Comparison of ENCODE assay signal across 1 cellular context in the genomic region with DNA sequence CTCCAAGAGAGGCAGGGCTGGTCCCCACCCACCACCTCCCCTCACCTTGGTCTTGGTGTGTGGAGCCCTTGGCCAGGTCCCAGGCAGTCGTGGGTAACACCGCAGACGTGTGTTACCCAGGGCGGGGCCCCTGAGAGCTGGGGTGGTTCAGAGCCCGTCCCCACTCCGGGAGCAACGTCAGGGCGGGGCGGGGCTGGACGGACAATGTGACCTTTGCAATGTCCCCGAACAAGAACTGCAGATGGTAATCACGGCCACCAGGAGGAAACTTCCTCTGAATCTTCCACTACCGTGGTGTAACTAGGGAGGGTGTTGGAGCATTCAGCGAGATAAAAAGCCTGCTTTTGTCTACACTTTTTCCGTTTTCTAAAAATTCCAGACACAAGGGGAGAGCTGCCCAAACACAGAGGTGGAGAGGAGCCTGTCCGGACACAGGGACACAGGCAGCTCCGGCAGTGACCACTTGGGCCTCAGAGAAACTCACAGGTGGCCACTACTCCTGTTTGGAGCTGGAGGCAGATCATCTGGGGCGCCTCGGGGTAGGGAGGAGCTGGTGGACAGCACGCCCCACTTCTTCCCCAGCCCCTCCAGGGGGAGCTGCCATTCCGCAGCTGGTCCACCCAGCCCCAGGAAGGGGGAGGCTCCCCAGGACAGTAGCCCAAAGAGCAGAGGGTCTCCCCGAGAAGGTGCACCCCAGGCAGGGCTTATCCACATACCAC.
TF ChIP-seq lines count a peak whose summit lies in the region.

No MANE protein-coding gene starts in this region.

TF ChIP-seq in HepG2, 621 proteins besides CTCF, POLR2A, EP300 and RAD21 (continued from another document and continues in another):
- TF ChIP-seq, protein P1, sequence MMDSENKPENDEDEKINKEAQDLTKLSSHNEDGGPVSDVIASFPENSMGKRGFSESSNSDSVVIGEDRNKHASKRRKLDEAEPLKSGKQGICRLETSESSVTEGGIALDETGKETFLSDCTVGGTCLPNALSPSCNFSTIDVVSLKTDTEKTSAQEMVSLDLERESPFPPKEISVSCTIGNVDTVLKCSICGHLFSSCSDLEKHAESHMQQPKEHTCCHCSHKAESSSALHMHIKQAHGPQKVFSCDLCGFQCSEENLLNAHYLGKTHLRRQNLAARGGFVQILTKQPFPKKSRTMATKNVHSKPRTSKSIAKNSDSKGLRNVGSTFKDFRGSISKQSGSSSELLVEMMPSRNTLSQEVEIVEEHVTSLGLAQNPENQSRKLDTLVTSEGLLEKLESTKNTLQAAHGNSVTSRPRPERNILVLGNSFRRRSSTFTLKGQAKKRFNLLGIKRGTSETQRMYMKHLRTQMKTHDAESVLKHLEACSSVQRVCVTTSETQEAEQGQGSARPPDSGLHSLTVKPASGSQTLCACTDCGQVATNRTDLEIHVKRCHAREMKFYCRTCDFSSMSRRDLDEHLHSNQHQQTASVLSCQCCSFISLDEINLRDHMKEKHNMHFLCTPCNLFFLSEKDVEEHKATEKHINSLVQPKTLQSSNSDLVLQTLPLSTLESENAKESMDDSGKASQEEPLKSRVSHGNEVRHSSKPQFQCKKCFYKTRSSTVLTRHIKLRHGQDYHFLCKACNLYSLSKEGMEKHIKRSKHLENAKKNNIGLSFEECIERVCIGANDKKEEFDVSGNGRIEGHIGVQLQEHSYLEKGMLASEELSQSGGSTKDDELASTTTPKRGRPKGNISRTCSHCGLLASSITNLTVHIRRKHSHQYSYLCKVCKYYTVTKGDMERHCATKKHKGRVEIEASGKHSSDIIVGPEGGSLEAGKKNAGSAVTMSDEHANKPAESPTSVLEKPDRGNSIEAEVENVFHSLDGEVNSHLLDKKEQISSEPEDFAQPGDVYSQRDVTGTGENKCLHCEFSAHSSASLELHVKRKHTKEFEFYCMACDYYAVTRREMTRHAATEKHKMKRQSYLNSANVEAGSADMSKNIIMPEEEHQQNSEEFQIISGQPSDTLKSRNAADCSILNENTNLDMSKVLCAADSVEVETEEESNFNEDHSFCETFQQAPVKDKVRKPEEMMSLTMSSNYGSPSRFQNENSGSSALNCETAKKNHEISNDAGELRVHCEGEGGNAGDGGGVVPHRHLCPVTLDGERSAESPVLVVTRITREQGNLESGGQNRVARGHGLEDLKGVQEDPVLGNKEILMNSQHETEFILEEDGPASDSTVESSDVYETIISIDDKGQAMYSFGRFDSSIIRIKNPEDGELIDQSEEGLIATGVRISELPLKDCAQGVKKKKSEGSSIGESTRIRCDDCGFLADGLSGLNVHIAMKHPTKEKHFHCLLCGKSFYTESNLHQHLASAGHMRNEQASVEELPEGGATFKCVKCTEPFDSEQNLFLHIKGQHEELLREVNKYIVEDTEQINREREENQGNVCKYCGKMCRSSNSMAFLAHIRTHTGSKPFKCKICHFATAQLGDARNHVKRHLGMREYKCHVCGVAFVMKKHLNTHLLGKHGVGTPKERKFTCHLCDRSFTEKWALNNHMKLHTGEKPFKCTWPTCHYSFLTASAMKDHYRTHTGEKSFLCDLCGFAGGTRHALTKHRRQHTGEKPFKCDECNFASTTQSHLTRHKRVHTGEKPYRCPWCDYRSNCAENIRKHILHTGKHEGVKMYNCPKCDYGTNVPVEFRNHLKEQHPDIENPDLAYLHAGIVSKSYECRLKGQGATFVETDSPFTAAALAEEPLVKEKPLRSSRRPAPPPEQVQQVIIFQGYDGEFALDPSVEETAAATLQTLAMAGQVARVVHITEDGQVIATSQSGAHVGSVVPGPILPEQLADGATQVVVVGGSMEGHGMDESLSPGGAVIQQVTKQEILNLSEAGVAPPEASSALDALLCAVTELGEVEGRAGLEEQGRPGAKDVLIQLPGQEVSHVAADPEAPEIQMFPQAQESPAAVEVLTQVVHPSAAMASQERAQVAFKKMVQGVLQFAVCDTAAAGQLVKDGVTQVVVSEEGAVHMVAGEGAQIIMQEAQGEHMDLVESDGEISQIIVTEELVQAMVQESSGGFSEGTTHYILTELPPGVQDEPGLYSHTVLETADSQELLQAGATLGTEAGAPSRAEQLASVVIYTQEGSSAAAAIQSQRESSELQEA (CRISPR knock-in tag; IDR thresholded peaks at IDR 0.05; ENCODE audit: not compliant biosample characterization): no peak
- TF ChIP-seq, protein P2, sequence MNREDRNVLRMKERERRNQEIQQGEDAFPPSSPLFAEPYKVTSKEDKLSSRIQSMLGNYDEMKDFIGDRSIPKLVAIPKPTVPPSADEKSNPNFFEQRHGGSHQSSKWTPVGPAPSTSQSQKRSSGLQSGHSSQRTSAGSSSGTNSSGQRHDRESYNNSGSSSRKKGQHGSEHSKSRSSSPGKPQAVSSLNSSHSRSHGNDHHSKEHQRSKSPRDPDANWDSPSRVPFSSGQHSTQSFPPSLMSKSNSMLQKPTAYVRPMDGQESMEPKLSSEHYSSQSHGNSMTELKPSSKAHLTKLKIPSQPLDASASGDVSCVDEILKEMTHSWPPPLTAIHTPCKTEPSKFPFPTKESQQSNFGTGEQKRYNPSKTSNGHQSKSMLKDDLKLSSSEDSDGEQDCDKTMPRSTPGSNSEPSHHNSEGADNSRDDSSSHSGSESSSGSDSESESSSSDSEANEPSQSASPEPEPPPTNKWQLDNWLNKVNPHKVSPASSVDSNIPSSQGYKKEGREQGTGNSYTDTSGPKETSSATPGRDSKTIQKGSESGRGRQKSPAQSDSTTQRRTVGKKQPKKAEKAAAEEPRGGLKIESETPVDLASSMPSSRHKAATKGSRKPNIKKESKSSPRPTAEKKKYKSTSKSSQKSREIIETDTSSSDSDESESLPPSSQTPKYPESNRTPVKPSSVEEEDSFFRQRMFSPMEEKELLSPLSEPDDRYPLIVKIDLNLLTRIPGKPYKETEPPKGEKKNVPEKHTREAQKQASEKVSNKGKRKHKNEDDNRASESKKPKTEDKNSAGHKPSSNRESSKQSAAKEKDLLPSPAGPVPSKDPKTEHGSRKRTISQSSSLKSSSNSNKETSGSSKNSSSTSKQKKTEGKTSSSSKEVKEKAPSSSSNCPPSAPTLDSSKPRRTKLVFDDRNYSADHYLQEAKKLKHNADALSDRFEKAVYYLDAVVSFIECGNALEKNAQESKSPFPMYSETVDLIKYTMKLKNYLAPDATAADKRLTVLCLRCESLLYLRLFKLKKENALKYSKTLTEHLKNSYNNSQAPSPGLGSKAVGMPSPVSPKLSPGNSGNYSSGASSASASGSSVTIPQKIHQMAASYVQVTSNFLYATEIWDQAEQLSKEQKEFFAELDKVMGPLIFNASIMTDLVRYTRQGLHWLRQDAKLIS (CRISPR knock-in tag; IDR thresholded peaks at IDR 0.05): 0 out of 2 replicates have a peak, but pooled peaks have one; percentile 43
- TF ChIP-seq ZNF232 (CRISPR knock-in tag; IDR thresholded peaks at IDR 0.05; ENCODE audit: borderline replicate concordance) (no peak), ZNF180 (CRISPR knock-in tag; IDR thresholded peaks at IDR 0.05; ENCODE audit: borderline replicate concordance, low read depth) (no peak), DPF2 (CRISPR knock-in tag; IDR thresholded peaks at IDR 0.05; ENCODE audit: borderline replicate concordance, low read depth) (0 out of 2 replicates have a peak, but pooled peaks have one; percentile 11), ZNF484 (CRISPR knock-in tag; IDR thresholded peaks at IDR 0.05; ENCODE audit: borderline replicate concordance, low read depth) (no peak), PLRG1 (conservative IDR thresholded peaks at IDR 0.05) (no peak), CBX1 (IDR thresholded peaks at IDR 0.05; ENCODE audit: low read depth) (no peak), TBP (CRISPR knock-in tag; IDR thresholded peaks at IDR 0.05) (no peak), SRF (IDR thresholded peaks at IDR 0.05; ENCODE audit: low read depth, low read length) (no peak), HNRNPL (IDR thresholded peaks at IDR 0.05; ENCODE audit: low read depth, low read length) (no peak), ZNF101 (CRISPR knock-in tag; IDR thresholded peaks at IDR 0.05; ENCODE audit: borderline replicate concordance, low read depth) (no peak), GLI4 (CRISPR knock-in tag; IDR thresholded peaks at IDR 0.05; ENCODE audit: borderline replicate concordance) (no peak; the same call in 1 of the 2 replicates), ZNF496 (CRISPR knock-in tag; IDR thresholded peaks at IDR 0.05; ENCODE audit: insufficient replicate concordance) (no peak), FOXC1 (CRISPR knock-in tag; IDR thresholded peaks at IDR 0.05; ENCODE audit: borderline replicate concordance) (no peak; the same call in 1 of the 2 replicates), ZNF468 (CRISPR knock-in tag; IDR thresholded peaks at IDR 0.05) (no peak), HOXA9 (CRISPR knock-in tag; IDR thresholded peaks at IDR 0.05; ENCODE audit: borderline replicate concordance) (no peak), ZNF256 (CRISPR knock-in tag; conservative IDR thresholded peaks at IDR 0.05) (no peak), NCOA1 (CRISPR knock-in tag; IDR thresholded peaks at IDR 0.05) (no peak), HMG20A (CRISPR knock-in tag; IDR thresholded peaks at IDR 0.05; ENCODE audit: borderline replicate concordance) (no peak; the same call in 1 of the 2 replicates), KDM5A (IDR thresholded peaks at IDR 0.05; ENCODE audit: borderline replicate concordance, low read length) (no peak), BRD4 (CRISPR knock-in tag; IDR thresholded peaks at IDR 0.05) (no peak), HES4 (CRISPR knock-in tag; IDR thresholded peaks at IDR 0.05; ENCODE audit: borderline replicate concordance) (no peak), DNMT1 (CRISPR knock-in tag; IDR thresholded peaks at IDR 0.05) (no peak), SMC3 (IDR thresholded peaks at IDR 0.05; ENCODE audit: low read length) (peak; percentile 74), ZNF781 (CRISPR knock-in tag; IDR thresholded peaks at IDR 0.05; ENCODE audit: borderline replicate concordance, not compliant biosample characterization) (no peak), ZNF749 (CRISPR knock-in tag; IDR thresholded peaks at IDR 0.05; ENCODE audit: borderline replicate concordance) (no peak)
- TF ChIP-seq, protein P3, sequence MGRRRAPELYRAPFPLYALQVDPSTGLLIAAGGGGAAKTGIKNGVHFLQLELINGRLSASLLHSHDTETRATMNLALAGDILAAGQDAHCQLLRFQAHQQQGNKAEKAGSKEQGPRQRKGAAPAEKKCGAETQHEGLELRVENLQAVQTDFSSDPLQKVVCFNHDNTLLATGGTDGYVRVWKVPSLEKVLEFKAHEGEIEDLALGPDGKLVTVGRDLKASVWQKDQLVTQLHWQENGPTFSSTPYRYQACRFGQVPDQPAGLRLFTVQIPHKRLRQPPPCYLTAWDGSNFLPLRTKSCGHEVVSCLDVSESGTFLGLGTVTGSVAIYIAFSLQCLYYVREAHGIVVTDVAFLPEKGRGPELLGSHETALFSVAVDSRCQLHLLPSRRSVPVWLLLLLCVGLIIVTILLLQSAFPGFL (CRISPR knock-in tag; IDR thresholded peaks at IDR 0.05): no peak
- TF ChIP-seq, protein P4, sequence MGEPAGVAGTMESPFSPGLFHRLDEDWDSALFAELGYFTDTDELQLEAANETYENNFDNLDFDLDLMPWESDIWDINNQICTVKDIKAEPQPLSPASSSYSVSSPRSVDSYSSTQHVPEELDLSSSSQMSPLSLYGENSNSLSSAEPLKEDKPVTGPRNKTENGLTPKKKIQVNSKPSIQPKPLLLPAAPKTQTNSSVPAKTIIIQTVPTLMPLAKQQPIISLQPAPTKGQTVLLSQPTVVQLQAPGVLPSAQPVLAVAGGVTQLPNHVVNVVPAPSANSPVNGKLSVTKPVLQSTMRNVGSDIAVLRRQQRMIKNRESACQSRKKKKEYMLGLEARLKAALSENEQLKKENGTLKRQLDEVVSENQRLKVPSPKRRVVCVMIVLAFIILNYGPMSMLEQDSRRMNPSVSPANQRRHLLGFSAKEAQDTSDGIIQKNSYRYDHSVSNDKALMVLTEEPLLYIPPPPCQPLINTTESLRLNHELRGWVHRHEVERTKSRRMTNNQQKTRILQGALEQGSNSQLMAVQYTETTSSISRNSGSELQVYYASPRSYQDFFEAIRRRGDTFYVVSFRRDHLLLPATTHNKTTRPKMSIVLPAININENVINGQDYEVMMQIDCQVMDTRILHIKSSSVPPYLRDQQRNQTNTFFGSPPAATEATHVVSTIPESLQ (CRISPR knock-in tag; conservative IDR thresholded peaks at IDR 0.05): no peak
- TF ChIP-seq, protein P5, sequence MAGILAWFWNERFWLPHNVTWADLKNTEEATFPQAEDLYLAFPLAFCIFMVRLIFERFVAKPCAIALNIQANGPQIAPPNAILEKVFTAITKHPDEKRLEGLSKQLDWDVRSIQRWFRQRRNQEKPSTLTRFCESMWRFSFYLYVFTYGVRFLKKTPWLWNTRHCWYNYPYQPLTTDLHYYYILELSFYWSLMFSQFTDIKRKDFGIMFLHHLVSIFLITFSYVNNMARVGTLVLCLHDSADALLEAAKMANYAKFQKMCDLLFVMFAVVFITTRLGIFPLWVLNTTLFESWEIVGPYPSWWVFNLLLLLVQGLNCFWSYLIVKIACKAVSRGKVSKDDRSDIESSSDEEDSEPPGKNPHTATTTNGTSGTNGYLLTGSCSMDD (CRISPR knock-in tag; IDR thresholded peaks at IDR 0.05): no peak
- TF ChIP-seq, protein P6, sequence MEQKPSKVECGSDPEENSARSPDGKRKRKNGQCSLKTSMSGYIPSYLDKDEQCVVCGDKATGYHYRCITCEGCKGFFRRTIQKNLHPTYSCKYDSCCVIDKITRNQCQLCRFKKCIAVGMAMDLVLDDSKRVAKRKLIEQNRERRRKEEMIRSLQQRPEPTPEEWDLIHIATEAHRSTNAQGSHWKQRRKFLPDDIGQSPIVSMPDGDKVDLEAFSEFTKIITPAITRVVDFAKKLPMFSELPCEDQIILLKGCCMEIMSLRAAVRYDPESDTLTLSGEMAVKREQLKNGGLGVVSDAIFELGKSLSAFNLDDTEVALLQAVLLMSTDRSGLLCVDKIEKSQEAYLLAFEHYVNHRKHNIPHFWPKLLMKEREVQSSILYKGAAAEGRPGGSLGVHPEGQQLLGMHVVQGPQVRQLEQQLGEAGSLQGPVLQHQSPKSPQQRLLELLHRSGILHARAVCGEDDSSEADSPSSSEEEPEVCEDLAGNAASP (CRISPR knock-in tag; IDR thresholded peaks at IDR 0.05; ENCODE audit: borderline replicate concordance): 0 out of 2 replicates have a peak, but pooled peaks have one; percentile 52
- TF ChIP-seq, protein P7, sequence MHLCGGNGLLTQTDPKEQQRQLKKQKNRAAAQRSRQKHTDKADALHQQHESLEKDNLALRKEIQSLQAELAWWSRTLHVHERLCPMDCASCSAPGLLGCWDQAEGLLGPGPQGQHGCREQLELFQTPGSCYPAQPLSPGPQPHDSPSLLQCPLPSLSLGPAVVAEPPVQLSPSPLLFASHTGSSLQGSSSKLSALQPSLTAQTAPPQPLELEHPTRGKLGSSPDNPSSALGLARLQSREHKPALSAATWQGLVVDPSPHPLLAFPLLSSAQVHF (CRISPR knock-in tag; IDR thresholded peaks at IDR 0.05): no peak
- TF ChIP-seq, protein P8, sequence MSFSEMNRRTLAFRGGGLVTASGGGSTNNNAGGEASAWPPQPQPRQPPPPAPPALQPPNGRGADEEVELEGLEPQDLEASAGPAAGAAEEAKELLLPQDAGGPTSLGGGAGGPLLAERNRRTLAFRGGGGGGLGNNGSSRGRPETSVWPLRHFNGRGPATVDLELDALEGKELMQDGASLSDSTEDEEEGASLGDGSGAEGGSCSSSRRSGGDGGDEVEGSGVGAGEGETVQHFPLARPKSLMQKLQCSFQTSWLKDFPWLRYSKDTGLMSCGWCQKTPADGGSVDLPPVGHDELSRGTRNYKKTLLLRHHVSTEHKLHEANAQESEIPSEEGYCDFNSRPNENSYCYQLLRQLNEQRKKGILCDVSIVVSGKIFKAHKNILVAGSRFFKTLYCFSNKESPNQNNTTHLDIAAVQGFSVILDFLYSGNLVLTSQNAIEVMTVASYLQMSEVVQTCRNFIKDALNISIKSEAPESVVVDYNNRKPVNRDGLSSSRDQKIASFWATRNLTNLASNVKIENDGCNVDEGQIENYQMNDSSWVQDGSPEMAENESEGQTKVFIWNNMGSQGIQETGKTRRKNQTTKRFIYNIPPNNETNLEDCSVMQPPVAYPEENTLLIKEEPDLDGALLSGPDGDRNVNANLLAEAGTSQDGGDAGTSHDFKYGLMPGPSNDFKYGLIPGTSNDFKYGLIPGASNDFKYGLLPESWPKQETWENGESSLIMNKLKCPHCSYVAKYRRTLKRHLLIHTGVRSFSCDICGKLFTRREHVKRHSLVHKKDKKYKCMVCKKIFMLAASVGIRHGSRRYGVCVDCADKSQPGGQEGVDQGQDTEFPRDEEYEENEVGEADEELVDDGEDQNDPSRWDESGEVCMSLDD (CRISPR knock-in tag; IDR thresholded peaks at IDR 0.05; ENCODE audit: borderline replicate concordance): no peak
